In genomic region chr18:23137093-23137640, GRCh38 we compare ENCODE assay signal across 8 cellular contexts. TPM values are rescaled to one million over a fixed set of nuclear protein-coding genes. Genes with fewer than 3 reads are reported as not detected.
DNase-seq lines count a peak whose midpoint lies in the region; TF ChIP-seq lines count a peak whose summit lies in the region.

No MANE protein-coding gene starts in this region.

- H3K36me3 Mint-ChIP-seq in neural crest cell (ENCODE audit: low read depth): no peaks in the 10 kb centered on the region

- H3K4me3 Mint-ChIP-seq in neural crest cell: peak overlapping the region; percentile 74

- no peaks in the 10 kb centered on the region for H3K36me3 ChIP-seq in Loucy (ENCODE audit: insufficient read depth, low read length)

- H3K4me1 ChIP-seq in Loucy (ENCODE audit: insufficient read depth, low read length, poor library complexity, severe bottlenecking): peaks cover 62% of the 10 kb centered on the region

- H3K9ac ChIP-seq in Loucy (ENCODE audit: low read depth, low read length, poor library complexity, severe bottlenecking): peak overlapping the region; percentile 68

- peak overlapping the region; percentile 69 to 96 for H3K27ac ChIP-seq in coronary artery

- H3K27me3 Mint-ChIP-seq in neural crest cell (ENCODE audit: low read depth): peaks cover 72% of the 10 kb centered on the region

- H3K4me3 ChIP-seq in Loucy (ENCODE audit: low read length, poor library complexity, severe bottlenecking) (peak overlapping the region; percentile 78), coronary artery (peak overlapping the region; percentile 94)

- peaks cover 24% of the 10 kb centered on the region for H3K4me1 Mint-ChIP-seq in neural crest cell

- peak overlapping the region; percentile 82 for H3K4me2 ChIP-seq in Loucy (ENCODE audit: low read depth, low read length, poor library complexity, severe bottlenecking)

- H3K9me2 ChIP-seq in Loucy (replicated peaks; ENCODE audit: low read depth, low read length): no peaks in the 10 kb centered on the region

- peaks cover 3% of the 10 kb centered on the region; the same call in 1 of the 2 replicates for H3F3A ChIP-seq in Loucy (ENCODE audit: low read depth)

- H3K27me3 ChIP-seq in Loucy (ENCODE audit: insufficient read depth, low read length, poor library complexity, severe bottlenecking): no peaks in the 10 kb centered on the region

- DNase-seq in Caki2 (ENCODE audit: low read depth) (peak; percentile 41), coronary artery (ENCODE audit: low spot score) (no peak), neural crest cell (ENCODE audit: low read depth, low spot score) (no peak), 8988T (no peak), NCI-H2171 treated with DMSO at 0.1 percent for 48 hours (lab: John Stamatoyannopoulos, UW) (no peak), NCI-H2171 (lab: John Stamatoyannopoulos, UW) (no peak)
- DNase-seq in stimulated activated CD4-positive, alpha-beta T cell treated with anti-CD3 and anti-CD28 coated beads, Interleukin-15, amount 100 ng/mL, for 24 hours: no peak

- TF ChIP-seq CTCF in Loucy (conservative IDR thresholded peaks at IDR 0.05; ENCODE audit: low read length): no peak
- no peak for TF ChIP-seq CTCF in coronary artery (IDR thresholded peaks at IDR 0.05)
- TF ChIP-seq CTCF in neural crest cell (conservative IDR thresholded peaks at IDR 0.05): no peak

- no peaks in the 10 kb centered on the region for H3K9me3 ChIP-seq in Loucy (ENCODE audit: insufficient read depth, low read depth, low read length)

- in situ Hi-C loops in Caki2 (cut with HindIII; ENCODE audit: low pct_unique_long_range_greater_than_20kb, low sequenced_read_pairs): no loop called here

- H3K9me3 Mint-ChIP-seq in neural crest cell: no peaks in the 10 kb centered on the region

- H3K79me2 ChIP-seq in Loucy (ENCODE audit: insufficient read depth, low read length): peaks cover 70% of the 10 kb centered on the region

- peaks cover 1% of the 10 kb centered on the region for H4K20me1 ChIP-seq in Loucy (ENCODE audit: insufficient read depth, low read length, poor library complexity, severe bottlenecking)

- H3K27ac Mint-ChIP-seq in neural crest cell (ENCODE audit: unreplicated experiment): no peak overlapping the region

- H2AFZ ChIP-seq in Loucy (ENCODE audit: low read length): no peak overlapping the region

RNA-seq across cellular contexts. Expression of gene CABLES1, which starts 1.9 kb away (rescaled TPM):
- 1.3 and 1.7 TPM in 2 replicates for total RNA-seq in Caki2 (2014; rRNA removed; shearing (Covaris generic); ENCODE audit: low replicate concordance)
- 2.2 and 2.3 TPM in 2 replicates for total RNA-seq in neural crest cell
